8 cellular contexts compared by ENCODE assay signal in the genomic region with DNA sequence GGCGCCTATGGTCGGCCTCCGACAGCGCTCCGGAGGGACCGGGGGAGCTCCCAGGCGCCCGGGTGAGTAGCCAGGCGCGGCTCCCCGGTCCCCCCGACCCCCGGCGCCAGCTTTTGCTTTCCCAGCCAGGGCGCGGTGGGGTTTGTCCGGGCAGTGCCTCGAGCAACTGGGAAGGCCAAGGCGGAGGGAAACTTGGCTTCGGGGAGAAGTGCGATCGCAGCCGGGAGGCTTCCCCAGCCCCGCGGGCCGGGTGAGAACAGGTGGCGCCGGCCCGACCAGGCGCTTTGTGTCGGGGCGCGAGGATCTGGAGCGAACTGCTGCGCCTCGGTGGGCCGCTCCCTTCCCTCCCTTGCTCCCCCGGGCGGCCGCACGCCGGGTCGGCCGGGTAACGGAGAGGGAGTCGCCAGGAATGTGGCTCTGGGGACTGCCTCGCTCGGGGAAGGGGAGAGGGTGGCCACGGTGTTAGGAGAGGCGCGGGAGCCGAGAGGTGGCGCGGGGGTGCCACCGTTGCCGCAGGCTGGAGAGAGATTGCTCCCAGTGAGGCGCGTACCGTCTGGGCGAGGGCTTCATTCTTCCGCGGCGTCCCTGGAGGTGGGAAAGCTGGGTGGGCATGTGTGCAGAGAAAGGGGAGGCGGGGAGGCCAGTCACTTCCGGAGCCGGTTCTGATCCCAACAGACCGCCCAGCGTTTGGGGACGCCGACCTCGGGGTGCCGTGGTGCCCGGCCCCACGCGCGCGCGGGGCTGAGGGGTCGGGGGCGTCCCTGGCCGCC. TPM values are rescaled to one million over a fixed set of nuclear protein-coding genes. Genes with fewer than 3 reads are reported as not detected.
DNase-seq lines count a peak whose midpoint lies in the region; ATAC-seq and TF ChIP-seq lines count a peak whose summit lies in the region.

No MANE protein-coding gene starts in this region.

- H3K4me3 ChIP-seq in HCT116 (replicated peaks in 1 of 2; ENCODE audit: low read depth in 1 of 2, low read length in 2 of 2) (peak overlapping the region; percentile 50 to 66), NT2/D1 (ENCODE audit: insufficient read length, low read depth) (peak overlapping the region; percentile 71), liver (ENCODE audit: low read depth in 1 of 3, low read length in 3 of 3) (peak overlapping the region; percentile 73 to 93 (median 89)), subcutaneous abdominal adipose tissue (ENCODE audit: low read depth in 1 of 5, low read length in 5 of 5) (peak overlapping the region; percentile 48 to 88 (median 83))

- under 1% methylated on average over 81 of the region's 81 CpGs for whole genome bisulfite sequencing in liver

- TF ChIP-seq RAD21 in HCT116 (IDR thresholded peaks at IDR 0.05; ENCODE audit: low read depth): no peak
- peak; percentile 39 to 61 for TF ChIP-seq RAD21 in liver (IDR thresholded peaks at IDR 0.05)

- H3K9ac ChIP-seq in HCT116 (ENCODE audit: low read length) (peak overlapping the region; percentile 49), NT2/D1 (ENCODE audit: insufficient read length, low read depth) (peak overlapping the region; percentile 92), liver (ENCODE audit: low read depth in 1 of 2, low read length in 2 of 2) (peak overlapping the region; percentile 48 to 95), subcutaneous abdominal adipose tissue (ENCODE audit: low read length in 5 of 5) (peak overlapping the region in 4 of 5 donors; percentile 68 to 84 (median 80))

- H2AFZ ChIP-seq in HCT116 (ENCODE audit: low read depth, low read length, poor library complexity, severe bottlenecking): peak overlapping the region; percentile 100

- no peak for TF ChIP-seq POLR2A in HCT116 (IDR thresholded peaks at IDR 0.05; ENCODE audit: borderline replicate concordance, extremely low read depth, insufficient read depth, insufficient read length)

- TF ChIP-seq CTCF in HCT116 (IDR thresholded peaks at IDR 0.05 in 2 of 3, conservative IDR thresholded peaks at IDR 0.05 in 1 of 3; ENCODE audit: borderline replicate concordance in 1 of 3, insufficient read depth in 1 of 3, low read depth in 2 of 3, low read length in 2 of 3): 0 out of 6 replicates have a peak, but pooled peaks of 2 of the 3 experiments have one; percentile 6 to 14
- TF ChIP-seq CTCF in liver (IDR thresholded peaks at IDR 0.05; ENCODE audit: low read depth, low read length, missing input control): no peak

- H3K9me2 ChIP-seq in HCT116 (ENCODE audit: insufficient read depth): no peaks in the 10 kb centered on the region

- H3K36me3 ChIP-seq in HCT116 (ENCODE audit: control insufficient read depth in 1 of 2, insufficient read depth in 2 of 2, low read length in 2 of 2) (no peaks in the 10 kb centered on the region), NT2/D1 (ENCODE audit: insufficient read depth, insufficient read length, low read length) (peaks cover 38% of the 10 kb centered on the region), liver (ENCODE audit: control insufficient read depth in 4 of 4, insufficient read depth in 3 of 4, low read depth in 1 of 4, low read length in 3 of 4) (no peaks in the 10 kb centered on the region), subcutaneous abdominal adipose tissue (ENCODE audit: control insufficient read depth in 5 of 5, insufficient read depth in 5 of 5, low read length in 5 of 5) (no peaks in the 10 kb centered on the region)

- POLR2A ChIA-PET in HCT116 (lab: Charles Lee): no interaction called here

- H4K20me1 ChIP-seq in HCT116 (ENCODE audit: insufficient read depth): no peaks in the 10 kb centered on the region

- H3K27ac ChIP-seq in HCT116 (ENCODE audit: low read depth, low read length) (peak overlapping the region; percentile 33; the same call in 1 of the 2 replicates), liver (ENCODE audit: low read depth in 1 of 2, low read length in 2 of 2) (peak overlapping the region; percentile 83 to 95), subcutaneous abdominal adipose tissue (ENCODE audit: low read depth, low read length) (peak overlapping the region; percentile 46)

- no peaks in the 10 kb centered on the region for H3K9me3 ChIP-seq in HCT116 (ENCODE audit: control insufficient read depth in 1 of 2, insufficient read depth in 1 of 2, low read depth in 1 of 2, low read length in 2 of 2)
- H3K9me3 ChIP-seq in NT2/D1 (ENCODE audit: insufficient read depth, low read length): no peaks in the 10 kb centered on the region
- no peaks in the 10 kb centered on the region for H3K9me3 ChIP-seq in liver (ENCODE audit: control insufficient read depth in 4 of 4, low read length in 3 of 4)
- no peaks in the 10 kb centered on the region for H3K9me3 ChIP-seq in subcutaneous abdominal adipose tissue (ENCODE audit: control insufficient read depth in 5 of 5, low read length in 5 of 5)

- intact Hi-C loops in HCT116 (cut with micrococcal nuclease): no loop called here

- DNase-seq in NCI-H146 (lab: John Stamatoyannopoulos, UW) (peak; percentile 23), NCI-H146 treated with DMSO at 0.1 percent for 48 hours (lab: John Stamatoyannopoulos, UW; ENCODE audit: unreplicated experiment) (no peak), HCT116 (ENCODE audit: low read depth, low spot score) (no peak), NT2/D1 (ENCODE audit: low read depth, low spot score) (no peak), cortex of kidney (lab: John Stamatoyannopoulos, UW) (peak; percentile 35), superior temporal gyrus (ENCODE audit: extremely low spot score) (no peak)

- CTCF ChIA-PET in HCT116 (lab: Charles Lee): no interaction called here

- BruUV-seq in HCT116 (replicated peaks; lab: Mats Ljungman, UMichigan): no TSS peak

- H3K4me1 ChIP-seq in HCT116 (ENCODE audit: control insufficient read depth in 1 of 2, insufficient read depth in 2 of 2, low read length in 2 of 2) (peaks cover 4 to 17% of the 10 kb centered on the region in 2 experiments; a peak in 3 of 4 replicates), NT2/D1 (ENCODE audit: insufficient read depth, insufficient read length) (no peaks in the 10 kb centered on the region), liver (ENCODE audit: control insufficient read depth in 4 of 4, insufficient read depth in 4 of 4, low read length in 3 of 4) (peaks cover 0 to 42% (median 37%) of the 10 kb centered on the region in 4 donors), subcutaneous abdominal adipose tissue (ENCODE audit: control insufficient read depth in 5 of 5, insufficient read depth in 5 of 5, low read length in 5 of 5) (peaks cover 5 to 47% (median 41%) of the 10 kb centered on the region in 5 donors)

- no peaks in the 10 kb centered on the region for H3K27me3 ChIP-seq in HCT116 (ENCODE audit: insufficient read depth, low read length)
- H3K27me3 ChIP-seq in NT2/D1 (ENCODE audit: insufficient read depth, insufficient read length): no peaks in the 10 kb centered on the region
- no peaks in the 10 kb centered on the region for H3K27me3 ChIP-seq in liver (ENCODE audit: control insufficient read depth in 4 of 4, insufficient read depth in 4 of 4, low read length in 3 of 4)
- H3K27me3 ChIP-seq in subcutaneous abdominal adipose tissue (ENCODE audit: control insufficient read depth in 5 of 5, insufficient read depth in 4 of 5, low read length in 5 of 5): peaks cover 0 to 2% (median 0%) of the 10 kb centered on the region in 5 donors

- peak overlapping the region; percentile 98 for H3K4me2 ChIP-seq in HCT116 (ENCODE audit: low read length)

- RAD21 ChIA-PET in HCT116 (lab: Charles Lee; ENCODE audit: low non-redundant PET in 1 of 2, low total read pairs in 2 of 2, uncharacterized antibody in 2 of 2, unreplicated experiment in 2 of 2): interaction anchor here in 1 of 2 experiments (0.5 kb wide), 1 partner anchor 159 kb away, joined by 3 read pairs; no protein-coding TSS in a partner anchor

- H3K79me2 ChIP-seq in HCT116 (ENCODE audit: insufficient read depth, low read length): no peaks in the 10 kb centered on the region

- ATAC-seq in HCT116: peak; percentile 64

TF ChIP-seq in HCT116, 20 proteins besides CTCF, POLR2A, EP300 and RAD21:
- no peak for TF ChIP-seq EGR1 (IDR thresholded peaks at IDR 0.05; ENCODE audit: low read depth)
- TF ChIP-seq, protein P1, sequence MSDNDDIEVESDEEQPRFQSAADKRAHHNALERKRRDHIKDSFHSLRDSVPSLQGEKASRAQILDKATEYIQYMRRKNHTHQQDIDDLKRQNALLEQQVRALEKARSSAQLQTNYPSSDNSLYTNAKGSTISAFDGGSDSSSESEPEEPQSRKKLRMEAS (IDR thresholded peaks at IDR 0.05): peak; percentile 41
- TF ChIP-seq ZFX (IDR thresholded peaks at IDR 0.05): peak; percentile 34; the same call in 1 of the 2 replicates

TF ChIP-seq in liver, 16 proteins besides CTCF, POLR2A, EP300 and RAD21:
- TF ChIP-seq FOXA1 (IDR thresholded peaks at IDR 0.05) (no peak), YY1 (IDR thresholded peaks at IDR 0.05) (peak; percentile 30)

RNA-seq across cellular contexts. Expression of gene DAPK1, which starts 0.6 kb away (rescaled TPM):
- total RNA-seq in HCT116 (2021; ENCODE audit: unreplicated experiment) (5.6 TPM), liver (10 to 100 TPM; 25.4 to 40.8 TPM)
- 2.3 and 2.5 TPM in 2 replicates for polyA plus RNA-seq in HCT116 (2012)
- polyA plus RNA-seq in liver: 10 to 100 TPM; 14.0 to 18.2 TPM

Comparison
In these comparisons a context has a peak if more than half of its experiments do, and no peak if none do; other contexts are left out.
1. DNase-seq: peak in NCI-H146 (single experiment) and cortex of kidney (single experiment); none in NCI-H146 treated with DMSO at 0.1 percent for 48 hours (single experiment), HCT116 (single experiment), NT2/D1 (single experiment) and superior temporal gyrus (single experiment).
2. H3K27ac ChIP-seq: peak in every context shown above with its lines; median percentile 89 in liver; 46 in subcutaneous abdominal adipose tissue; 33 in HCT116.
3. Peak in every context shown above with its lines, with median percentiles within 50 percentile points of each other: H3K4me3 ChIP-seq and H3K9ac ChIP-seq.